In genomic region chr21:31289702-31290101, GRCh38 we compare ENCODE assay signal across 17 cellular contexts.
"Had no signal": no experiment of that assay in that cellular context is flagged by ENCODE, and none has a peak within 500 bp of the region (broad histone marks: within the 10 kb centered on the region; RNA-seq: fewer than 3 reads in every experiment).

No MANE protein-coding gene starts in this region.

- ATAC-seq: activated CD8-positive, alpha-beta T cell treated with anti-CD3 and anti-CD28 coated beads for 36 hours; activated T-cell treated with anti-CD3 and anti-CD28 coated beads, Interleukin-2, amount 50 U/mL, for 72 hours; foreskin keratinocyte; left colon; natural killer cell; right cardiac atrium had no signal

- H3K36me3 ChIP-seq: ascending aorta, esophagus muscularis mucosa, suprapubic skin, upper lobe of left lung had no signal

- DNase-seq: activated CD4-positive, alpha-beta T cell treated with anti-CD3 and anti-CD28 coated beads for 4 hours; activated CD8-positive, alpha-beta memory T cell treated with anti-CD3 and anti-CD28 coated beads, Interleukin-2, amount 50 U/mL, for 4 hours; activated CD8-positive, alpha-beta T cell treated with anti-CD3 and anti-CD28 coated beads for 36 hours; activated gamma-delta T cell treated with Interleukin-2 at 50 U/mL for 16 hours; activated T-cell treated with anti-CD3 and anti-CD28 coated beads, Interleukin-2, amount 50 U/mL, for 72 hours; foreskin keratinocyte; head of caudate nucleus; left colon; natural killer cell; right cardiac atrium; stimulated activated naive CD4-positive, alpha-beta T cell; upper lobe of left lung had no signal

- H3K9me3 ChIP-seq: ascending aorta, suprapubic skin had no signal

- H3K4me1 ChIP-seq: ascending aorta, esophagus muscularis mucosa, upper lobe of left lung had no signal

- H3K27ac ChIP-seq: ascending aorta, esophagus muscularis mucosa, foreskin keratinocyte, suprapubic skin, upper lobe of left lung, VCaP had no signal

- H3K4me3 ChIP-seq: ascending aorta, esophagus muscularis mucosa, smooth muscle cell, suprapubic skin, upper lobe of left lung had no signal

- H3K4me2 ChIP-seq: smooth muscle cell had no signal

- H3K27me3 ChIP-seq: ascending aorta, esophagus muscularis mucosa, foreskin keratinocyte, suprapubic skin, upper lobe of left lung had no signal
